In the genomic region with DNA sequence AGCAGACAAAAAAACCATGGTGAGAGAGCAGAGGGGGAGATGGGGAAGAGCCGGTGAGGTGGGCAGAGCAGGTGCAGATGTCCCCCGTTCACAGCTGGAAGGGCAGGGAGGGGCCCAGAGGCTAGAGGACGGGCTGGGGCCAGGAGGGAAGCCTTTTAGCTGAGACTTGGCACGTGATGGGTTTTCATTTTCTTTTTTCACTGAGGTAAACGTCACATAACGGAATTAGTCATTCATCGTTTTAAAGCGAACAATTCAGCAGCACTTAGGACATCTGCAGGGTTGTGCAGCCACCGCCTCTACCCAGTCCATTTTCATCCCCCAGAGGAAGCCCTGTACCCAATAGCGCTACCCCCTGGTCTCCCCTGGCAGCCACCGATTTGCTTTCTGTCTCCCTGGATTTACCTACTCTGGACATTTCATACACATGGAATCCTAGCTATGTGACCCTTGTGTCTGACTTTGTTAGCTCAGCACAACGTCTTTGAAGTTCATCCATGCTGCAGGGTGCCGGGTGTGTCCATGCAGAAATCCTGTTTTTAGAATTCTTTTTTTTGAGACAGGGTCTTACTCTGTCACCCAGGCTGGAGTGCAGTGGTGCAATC, we compare ENCODE assay signal across 8 cellular contexts. TPM values are rescaled to one million over a fixed set of nuclear protein-coding genes. Genes with fewer than 3 reads are reported as not detected.
DNase-seq lines count a peak whose midpoint lies in the region; ATAC-seq, FAIRE-seq and TF ChIP-seq lines count a peak whose summit lies in the region.

No MANE protein-coding gene starts in this region.

- H3K4me1 ChIP-seq in thyroid gland = peaks cover 0 to 6% of the 10 kb centered on the region in 2 donors

- TF ChIP-seq CTCF in astrocyte of the spinal cord (IDR thresholded peaks at IDR 0.05; ENCODE audit: low read depth, low read length) (no peak), thyroid gland (IDR thresholded peaks at IDR 0.05) (no peak)

- intact Hi-C loops in thyroid gland (cut with DNase I) = loop anchor here (5.0 kb wide), 1 partner anchor 98 kb away; no protein-coding TSS in a partner anchor

- peak; percentile 40 for DNase-seq in AG20443 (ENCODE audit: low spot score)
- DNase-seq in GM19239 (ENCODE audit: insufficient read length, low spot score) = peak; percentile 85
- peak; percentile 70 for DNase-seq in HK-2 (ENCODE audit: unreplicated experiment)
- peak; percentile 43 for DNase-seq in astrocyte of the spinal cord (ENCODE audit: low read depth, low spot score)
- DNase-seq in NCI-H1048 (lab: John Stamatoyannopoulos, UW) = no peak
- no peak for DNase-seq in stimulated activated CD4-positive, alpha-beta T cell treated with anti-CD3 and anti-CD28 coated beads, Interleukin-4, amount 100 ng/mL, for 1 hour
- no peak for DNase-seq in thyroid gland

- H3K27me3 ChIP-seq in thyroid gland = no peaks in the 10 kb centered on the region

- TF ChIP-seq POLR2A in thyroid gland (IDR thresholded peaks at IDR 0.05) = no peak

- WGBS in thyroid gland, 2 donors = 32 to 33% methylated on average over 13 of the region's 13 CpGs

- FAIRE-seq in GM19239 (lab: Jason Lieb, UNC) = peak; percentile 97

- in situ Hi-C loops in astrocyte of the spinal cord (cut with HindIII; ENCODE audit: low sequenced_read_pairs) = no loop called here

- H3K36me3 ChIP-seq in thyroid gland = no peaks in the 10 kb centered on the region

- H3K4me3 ChIP-seq in astrocyte of the spinal cord (ENCODE audit: low read depth, low read length) (no peak overlapping the region), thyroid gland (replicated peaks in 1 of 3) (no peak overlapping the region)

- no peak overlapping the region for H3K27ac ChIP-seq in thyroid gland

- no peaks in the 10 kb centered on the region for H3K9me3 ChIP-seq in thyroid gland

- no peak for ATAC-seq in HG03025 (IDR thresholded peaks at IDR 0.05; ENCODE audit: low FRiP score, unreplicated experiment)

RNA-seq across cellular contexts. Expression of a gene that starts 16.0 kb away (rescaled TPM):
- total RNA-seq in thyroid gland = 100 to 1,000 TPM; 139 to 250 (median 214) TPM

RNA-seq across cellular contexts. Expression of a gene that starts 16.4 kb away (rescaled TPM):
- 1 to 10 TPM; 1.4 to 8.1 (median 5.0) TPM for total RNA-seq in thyroid gland

RNA-seq across cellular contexts. Expression of a gene that starts 27.6 kb away (rescaled TPM):
- total RNA-seq in thyroid gland = under 1 TPM in 1 of 4 donors, not detected in 3; 0.13 TPM

RNA-seq across cellular contexts. Expression of a gene that starts 41.5 kb away (rescaled TPM):
- total RNA-seq in thyroid gland = not detected

RNA-seq across cellular contexts. Expression of a gene that starts 50.7 kb away (rescaled TPM):
- 10 to 100 TPM; 23.9 to 49.5 (median 41.3) TPM for total RNA-seq in thyroid gland

Comparison
In these comparisons a context has a peak if more than half of its experiments do, and no peak if none do; other contexts are left out.
1. DNase-seq: peak in AG20443 (single experiment), GM19239 (single experiment), HK-2 (single experiment) and astrocyte of the spinal cord (single experiment); none in NCI-H1048 (single experiment), stimulated activated CD4-positive, alpha-beta T cell treated with anti-CD3 and anti-CD28 coated beads, Interleukin-4, amount 100 ng/mL, for 1 hour (single experiment) and thyroid gland (0 of 2).